In the genomic region with DNA sequence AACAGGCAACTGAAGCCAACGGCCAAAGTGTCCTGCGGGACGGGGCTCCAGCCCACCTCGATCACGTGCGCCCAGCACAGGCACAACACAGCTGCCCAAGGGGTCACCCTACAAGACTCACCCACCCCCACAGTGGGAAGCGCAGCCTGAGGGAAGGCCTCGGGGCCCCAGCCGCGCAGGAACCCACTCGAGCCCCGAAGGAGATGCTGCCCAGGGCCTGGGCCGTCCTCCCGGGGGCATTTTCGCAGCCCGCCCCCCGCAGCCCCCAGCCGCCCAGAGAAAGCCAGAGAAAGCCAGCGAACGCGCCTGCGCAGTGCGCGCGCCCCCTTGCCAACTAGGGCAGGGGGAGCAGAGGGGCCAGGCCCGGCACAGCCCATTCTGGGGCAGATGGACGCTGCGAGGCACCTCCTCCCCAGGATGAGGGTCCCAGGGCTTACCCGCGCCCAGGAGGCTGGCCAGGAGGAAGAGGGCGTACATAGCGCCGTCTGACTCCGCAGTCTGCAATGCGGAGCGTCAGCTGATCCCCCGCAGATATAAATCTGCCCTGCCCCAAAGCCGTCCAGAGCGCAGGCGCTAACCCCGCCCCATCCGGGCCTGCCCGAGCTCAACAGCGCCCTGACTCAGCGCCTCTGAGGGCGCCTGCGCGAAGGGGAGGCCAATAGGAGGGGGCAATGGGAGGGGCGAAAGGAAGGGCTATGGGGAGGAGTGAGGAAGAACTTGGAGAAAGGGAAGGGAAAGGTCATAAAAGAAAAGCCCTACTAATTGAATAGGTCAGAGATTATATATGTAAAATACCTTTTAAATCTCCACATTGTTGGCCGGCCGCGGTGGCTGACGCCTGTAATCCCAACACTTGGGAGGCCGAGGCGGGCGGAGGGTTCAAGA, we compare ENCODE assay signal across 8 cellular contexts. TPM values are rescaled to one million over a fixed set of nuclear protein-coding genes. Genes with fewer than 3 reads are reported as not detected.
DNase-seq lines count a peak whose midpoint lies in the region; ATAC-seq, FAIRE-seq and TF ChIP-seq lines count a peak whose summit lies in the region.

A gene (minus strand): TSS at position 507 of the 885 bp plus-strand sequence. CDS start 30 bp downstream, at position 477.

- ATAC-seq in GM18907 (IDR thresholded peaks at IDR 0.05; ENCODE audit: unreplicated experiment): peak; percentile 88
- ATAC-seq in HG03159 (IDR thresholded peaks at IDR 0.05; ENCODE audit: unreplicated experiment): peak; percentile 92

- peak; percentile 69 for DNase-seq in AG04449 (ENCODE audit: low read depth, low spot score)
- DNase-seq in NCI-H2227 treated with DMSO at 0.1 percent for 48 hours (lab: John Stamatoyannopoulos, UW): peak; percentile 89
- peak; percentile 96 for DNase-seq in bronchial epithelial cell (ENCODE audit: low read depth)

- POLR2A ChIA-PET in AG04449 (lab: Yijun Ruan, JAX): interaction anchor here (0.5 to 2.0 kb wide), 11 partner anchors 9 to 972 kb away, joined by 3 to 47 read pairs (median 3); a partner anchor contains a TSS

- peaks cover 5% of the 10 kb centered on the region; the same call in 1 of the 2 replicates for H3K4me1 ChIP-seq in iPS-20b (ENCODE audit: insufficient read depth, low read length)

- H3K9me3 ChIP-seq in iPS-20b (ENCODE audit: insufficient read depth, low read depth, low read length): no peaks in the 10 kb centered on the region

- H3K4me3 ChIP-seq in AG04449 (ENCODE audit: low read depth, low read length) (peak within 1 kb of the TSS; percentile 99), WI38 (ENCODE audit: low read depth, low read length) (peak within 1 kb of the TSS; percentile 98), bronchial epithelial cell (ENCODE audit: low read depth, low read length) (peak within 1 kb of the TSS; percentile 96), iPS-20b (ENCODE audit: low read length) (peak within 1 kb of the TSS; percentile 93), skin epidermis (peak within 1 kb of the TSS; percentile 77 to 100 (median 99))

- CTCF ChIA-PET in AG04449 (lab: Yijun Ruan, JAX): interaction anchor here (0.6 to 2.4 kb wide), 9 partner anchors 9 to 1350 kb away, joined by 3 to 14 read pairs (median 3); no protein-coding TSS in a partner anchor

- peak within 1 kb of the TSS; percentile 36 for H3K27ac ChIP-seq in iPS-20b (ENCODE audit: low read length)
- H3K27ac ChIP-seq in skin epidermis: peak within 1 kb of the TSS; percentile 83 to 100 (median 97)

- TF ChIP-seq CTCF in AG04449 (IDR thresholded peaks at IDR 0.05; ENCODE audit: insufficient read depth, low read length, missing control alignments): no peak
- TF ChIP-seq CTCF in WI38 (IDR thresholded peaks at IDR 0.05; ENCODE audit: low read depth, low read length): no peak
- no peak for TF ChIP-seq CTCF in bronchial epithelial cell (IDR thresholded peaks at IDR 0.05; ENCODE audit: insufficient read depth, low read length, severe bottlenecking)

- H3K9ac ChIP-seq in iPS-20b (ENCODE audit: low read depth, low read length): peak within 1 kb of the TSS; percentile 92

- H3K27me3 ChIP-seq in bronchial epithelial cell (ENCODE audit: control insufficient read depth, insufficient read depth, low read length) (no peaks in the 10 kb centered on the region), iPS-20b (ENCODE audit: insufficient read depth, low read length) (no peaks in the 10 kb centered on the region)

- peaks cover 2% of the 10 kb centered on the region for H3K36me3 ChIP-seq in bronchial epithelial cell (ENCODE audit: control insufficient read depth, insufficient read depth, low read length)
- H3K36me3 ChIP-seq in iPS-20b (ENCODE audit: insufficient read depth, low read depth, low read length): 0 out of 2 replicates have a peak, but pooled peaks cover 4% of the 10 kb centered on the region

- no peak for FAIRE-seq in bronchial epithelial cell (lab: Jason Lieb, UNC)

RNA-seq across cellular contexts. Expression of the gene that starts here (rescaled TPM):
- 1,098 and 1,124 TPM in 2 replicates for total RNA-seq in bronchial epithelial cell

Comparison
In these comparisons a context has a peak if more than half of its experiments do, and no peak if none do; other contexts are left out.
1. Peak in every context shown above with its lines: DNase-seq, ATAC-seq, H3K4me3 ChIP-seq and H3K27ac ChIP-seq.